In the genomic region with DNA sequence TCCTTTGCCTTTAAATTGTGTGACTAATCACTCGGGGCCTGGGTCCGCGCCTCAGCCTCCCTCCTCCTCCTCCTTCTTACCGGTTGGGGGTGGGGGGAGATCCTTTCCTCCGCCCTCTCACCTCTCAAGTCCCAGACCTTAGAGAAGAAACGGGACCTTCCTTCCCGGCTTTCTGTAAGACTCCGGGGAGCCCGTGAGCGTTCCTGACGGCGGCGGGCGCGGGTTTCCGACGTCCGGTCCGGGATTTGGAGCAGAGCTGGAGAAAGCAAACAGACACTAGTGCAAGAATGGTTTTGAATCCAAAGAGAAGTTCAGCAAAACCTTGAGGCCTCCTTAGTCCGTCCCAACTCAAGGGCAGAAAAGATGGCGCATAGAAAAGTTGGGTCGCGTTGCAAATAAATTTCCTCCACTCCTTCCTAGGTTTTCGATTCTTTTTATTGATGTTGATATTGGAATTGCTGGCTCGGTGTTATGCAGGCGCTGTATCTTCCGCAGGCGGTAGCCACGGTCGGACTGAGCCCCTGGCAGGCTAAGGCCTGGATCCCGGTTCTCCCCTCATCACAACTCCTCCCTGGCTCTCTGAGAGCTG, we compare ENCODE assay signal across 10 cellular contexts. TPM values are rescaled to one million over a fixed set of nuclear protein-coding genes. Genes with fewer than 3 reads are reported as not detected.
A peak's percentile ranks its signal among the peaks of the same experiment; 100 is the strongest.
DNase-seq lines count a peak whose midpoint lies in the region; ATAC-seq, FAIRE-seq and TF ChIP-seq lines count a peak whose summit lies in the region.
"Had no signal": no experiment of that assay in that cellular context is flagged by ENCODE, and none has a peak within 500 bp of the region (broad histone marks: within the 10 kb centered on the region; RNA-seq: fewer than 3 reads in every experiment).

No MANE protein-coding gene starts in this region.

- H3K4me3 ChIP-seq in iPS-20b (ENCODE audit: low read length): peak overlapping the region; percentile 58

- DNase-seq in activated naive CD4-positive, alpha-beta T cell treated with anti-CD3 and anti-CD28 coated beads, Interleukin-2, amount 10 ng/mL, durations not matched to agents 7 days and 5 days: no peak
- DNase-seq in activated naive CD4-positive, alpha-beta T cell treated with anti-CD3 and anti-CD28 coated beads, Interleukin-2, amount 50 U/mL, for 72 hours (ENCODE audit: low spot score in 2 of 2): no peak
- DNase-seq in activated T-cell treated with anti-CD3 and anti-CD28 coated beads, Interleukin-2, amount 50 U/mL, for 4 hours: no peak
- no peak for DNase-seq in stimulated activated naive B cell treated with anti-CD40 and anti-IgM and Interleukin-4, amounts not matched to agents 10 μg/mL and 1 μg/mL and 100 μg/mL, for 72 hours
- DNase-seq in DMS153 treated with DMSO at 0.1 percent for 48 hours (lab: John Stamatoyannopoulos, UW; ENCODE audit: unreplicated experiment): no peak
- DNase-seq in GM12892 (ENCODE audit: insufficient read length): no peak
- DNase-seq: NCI-H1694 treated with DMSO at 0.1 percent for 48 hours had no signal

- no peaks in the 10 kb centered on the region for H3K36me3 ChIP-seq in iPS-20b (ENCODE audit: insufficient read depth, low read depth, low read length)

- peaks cover 9% of the 10 kb centered on the region for H3K36me3 Mint-ChIP-seq in activated naive CD4-positive, alpha-beta T cell treated with anti-CD3 and anti-CD28 coated beads, Interleukin-2, amount 10 ng/mL, durations not matched to agents 7 days and 5 days
- H3K36me3 Mint-ChIP-seq in activated naive CD4-positive, alpha-beta T cell treated with anti-CD3 and anti-CD28 coated beads, Interleukin-2, amount 50 U/mL, for 72 hours: peaks cover 19 to 57% of the 10 kb centered on the region in 2 donors
- no peaks in the 10 kb centered on the region for H3K36me3 Mint-ChIP-seq in activated T-cell treated with anti-CD3 and anti-CD28 coated beads, Interleukin-2, amount 50 U/mL, for 4 hours (ENCODE audit: insufficient read depth)
- H3K36me3 Mint-ChIP-seq in stimulated activated naive B cell treated with anti-CD40 and anti-IgM and Interleukin-4, amounts not matched to agents 10 μg/mL and 1 μg/mL and 100 μg/mL, for 72 hours: peaks cover 10 to 15% of the 10 kb centered on the region in 2 donors

- H3K4me3 Mint-ChIP-seq in activated naive CD4-positive, alpha-beta T cell treated with anti-CD3 and anti-CD28 coated beads, Interleukin-2, amount 10 ng/mL, durations not matched to agents 7 days and 5 days: peak overlapping the region; percentile 49
- peak overlapping the region; percentile 43 for H3K4me3 Mint-ChIP-seq in activated T-cell treated with anti-CD3 and anti-CD28 coated beads, Interleukin-2, amount 50 U/mL, for 4 hours
- peak overlapping the region; percentile 51 to 66 for H3K4me3 Mint-ChIP-seq in stimulated activated naive B cell treated with anti-CD40 and anti-IgM and Interleukin-4, amounts not matched to agents 10 μg/mL and 1 μg/mL and 100 μg/mL, for 72 hours

- peaks cover 16% of the 10 kb centered on the region; the same call in 1 of the 2 replicates for H3K9me3 ChIP-seq in iPS-20b (ENCODE audit: insufficient read depth, low read depth, low read length)

- TF ChIP-seq POLR2A in GM12892 (IDR thresholded peaks at IDR 0.05; ENCODE audit: low read depth, low read length): no peak

- CTCF ChIA-PET in activated naive CD4-positive, alpha-beta T cell treated with anti-CD3 and anti-CD28 coated beads, Interleukin-2, amount 10 ng/mL, durations not matched to agents 7 days and 5 days (lab: Charles Lee): interaction anchor here (0.9 to 1.0 kb wide), 2 partner anchors 10 to 19 kb away, joined by 3 read pairs; no protein-coding TSS in a partner anchor

- no peak overlapping the region for H3K9ac ChIP-seq in iPS-20b (ENCODE audit: low read depth, low read length)

- H3K27me3 Mint-ChIP-seq in activated naive CD4-positive, alpha-beta T cell treated with anti-CD3 and anti-CD28 coated beads, Interleukin-2, amount 10 ng/mL, durations not matched to agents 7 days and 5 days: peaks cover 97% of the 10 kb centered on the region
- H3K27me3 Mint-ChIP-seq in activated T-cell treated with anti-CD3 and anti-CD28 coated beads, Interleukin-2, amount 50 U/mL, for 4 hours (ENCODE audit: low read depth): peaks cover 90% of the 10 kb centered on the region
- peaks cover 82 to 86% of the 10 kb centered on the region in 2 donors for H3K27me3 Mint-ChIP-seq in stimulated activated naive B cell treated with anti-CD40 and anti-IgM and Interleukin-4, amounts not matched to agents 10 μg/mL and 1 μg/mL and 100 μg/mL, for 72 hours

- peak overlapping the region; percentile 82 for H3K27ac Mint-ChIP-seq in activated naive CD4-positive, alpha-beta T cell treated with anti-CD3 and anti-CD28 coated beads, Interleukin-2, amount 10 ng/mL, durations not matched to agents 7 days and 5 days
- peak overlapping the region in 1 of 2 donors; percentile 86 for H3K27ac Mint-ChIP-seq in activated naive CD4-positive, alpha-beta T cell treated with anti-CD3 and anti-CD28 coated beads, Interleukin-2, amount 50 U/mL, for 72 hours
- peak overlapping the region; percentile 92 for H3K27ac Mint-ChIP-seq in stimulated activated naive B cell treated with anti-CD40 and anti-IgM and Interleukin-4, amounts not matched to agents 10 μg/mL and 1 μg/mL and 100 μg/mL, for 72 hours

- no peak overlapping the region for H3K27ac ChIP-seq in iPS-20b (ENCODE audit: low read length)

- H3K4me1 Mint-ChIP-seq in activated naive CD4-positive, alpha-beta T cell treated with anti-CD3 and anti-CD28 coated beads, Interleukin-2, amount 10 ng/mL, durations not matched to agents 7 days and 5 days: peaks cover 63% of the 10 kb centered on the region
- peaks cover 48% of the 10 kb centered on the region for H3K4me1 Mint-ChIP-seq in activated T-cell treated with anti-CD3 and anti-CD28 coated beads, Interleukin-2, amount 50 U/mL, for 4 hours (ENCODE audit: low read depth)
- H3K4me1 Mint-ChIP-seq in stimulated activated naive B cell treated with anti-CD40 and anti-IgM and Interleukin-4, amounts not matched to agents 10 μg/mL and 1 μg/mL and 100 μg/mL, for 72 hours: peaks cover 31 to 53% of the 10 kb centered on the region in 2 donors

- no peak for FAIRE-seq in GM12892 (lab: Jason Lieb, UNC)

- peaks cover 16% of the 10 kb centered on the region; the same call in 1 of the 2 replicates for H3K4me1 ChIP-seq in iPS-20b (ENCODE audit: insufficient read depth, low read length)

- ATAC-seq in activated naive CD4-positive, alpha-beta T cell treated with anti-CD3 and anti-CD28 coated beads, Interleukin-2, amount 50 U/mL, for 72 hours: no peak
- no peak for ATAC-seq in activated T-cell treated with anti-CD3 and anti-CD28 coated beads, Interleukin-2, amount 50 U/mL, for 4 hours
- ATAC-seq in stimulated activated naive B cell treated with anti-CD40 and anti-IgM and Interleukin-4, amounts not matched to agents 10 μg/mL and 1 μg/mL and 100 μg/mL, for 72 hours (replicated peaks): no peak
- no peak for ATAC-seq in GM21619 (IDR thresholded peaks at IDR 0.05; ENCODE audit: unreplicated experiment)

- no peaks in the 10 kb centered on the region for H3K9me3 Mint-ChIP-seq in activated naive CD4-positive, alpha-beta T cell treated with anti-CD3 and anti-CD28 coated beads, Interleukin-2, amount 10 ng/mL, durations not matched to agents 7 days and 5 days
- H3K9me3 Mint-ChIP-seq in activated naive CD4-positive, alpha-beta T cell treated with anti-CD3 and anti-CD28 coated beads, Interleukin-2, amount 50 U/mL, for 72 hours: no peaks in the 10 kb centered on the region
- no peaks in the 10 kb centered on the region for H3K9me3 Mint-ChIP-seq in activated T-cell treated with anti-CD3 and anti-CD28 coated beads, Interleukin-2, amount 50 U/mL, for 4 hours
- H3K9me3 Mint-ChIP-seq in stimulated activated naive B cell treated with anti-CD40 and anti-IgM and Interleukin-4, amounts not matched to agents 10 μg/mL and 1 μg/mL and 100 μg/mL, for 72 hours: peaks cover 4 to 9% of the 10 kb centered on the region in 2 donors

- H3K27me3 ChIP-seq in iPS-20b (ENCODE audit: insufficient read depth, low read length): peaks cover 100% of the 10 kb centered on the region

RNA-seq across cellular contexts. Expression of a gene that starts 2.0 kb away (rescaled TPM):
- not detected for total RNA-seq in activated naive CD4-positive, alpha-beta T cell treated with anti-CD3 and anti-CD28 coated beads, Interleukin-2, amount 50 U/mL, for 72 hours
- not detected for total RNA-seq in activated T-cell treated with anti-CD3 and anti-CD28 coated beads, Interleukin-2, amount 50 U/mL, for 4 hours
- polyA plus RNA-seq in GM12892 (2012; ENCODE audit: missing spikeins): 0.28 TPM
- total RNA-seq: activated CD8-positive, alpha-beta memory T cell treated with anti-CD3 and anti-CD28 coated beads for 36 hours had no signal

RNA-seq across cellular contexts. Expression of a gene that starts 15.4 kb away (rescaled TPM):
- not detected for total RNA-seq in activated naive CD4-positive, alpha-beta T cell treated with anti-CD3 and anti-CD28 coated beads, Interleukin-2, amount 50 U/mL, for 72 hours
- total RNA-seq in activated T-cell treated with anti-CD3 and anti-CD28 coated beads, Interleukin-2, amount 50 U/mL, for 4 hours: not detected
- polyA plus RNA-seq in GM12892 (2012; ENCODE audit: missing spikeins): 0.17 TPM
- total RNA-seq: activated CD8-positive, alpha-beta memory T cell treated with anti-CD3 and anti-CD28 coated beads for 36 hours had no signal
